Comparison of ENCODE assay signal across 16 cellular contexts in genomic region chr17:76535788-76536510, GRCh38. TPM values are rescaled to one million over a fixed set of nuclear protein-coding genes. Genes with fewer than 3 reads are reported as not detected.
A peak's percentile ranks its signal among the peaks of the same experiment; 100 is the strongest.
DNase-seq lines count a peak whose midpoint lies in the region; TF ChIP-seq lines count a peak whose summit lies in the region.
"Had no signal": no experiment of that assay in that cellular context is flagged by ENCODE, and none has a peak within 500 bp of the region (broad histone marks: within the 10 kb centered on the region; RNA-seq: fewer than 3 reads in every experiment).

No MANE protein-coding gene starts in this region.

- H3K4me1 Mint-ChIP-seq in nephron = peaks cover 58% of the 10 kb centered on the region

- H3K27ac ChIP-seq in uterus = peak overlapping the region; percentile 74 to 83
- H3K27ac ChIP-seq: ovary, suprapubic skin had no signal

- H3K4me3 ChIP-seq in fibroblast of pulmonary artery (replicated peaks; ENCODE audit: low read depth, low read length) (peak overlapping the region; percentile 73), uterus (no peak overlapping the region)

- no peaks in the 10 kb centered on the region for H3K9me3 Mint-ChIP-seq in nephron
- H3K9me3 Mint-ChIP-seq: activated T-cell treated with anti-CD3 and anti-CD28 coated beads, Interleukin-2, amount 50 U/mL, for 24 hours; T-helper 2 cell treated with Interferon-gamma antibody and Interleukin-4, amounts not matched to agents 5 μg/mL and 100 μg/mL, for 36 hours had no signal

- DNase-seq in activated naive CD4-positive, alpha-beta T cell treated with anti-CD3 and anti-CD28 coated beads, Interleukin-2, amount 50 U/mL, for 16 hours = peak; percentile 10
- no peak for DNase-seq in activated naive CD4-positive, alpha-beta T cell treated with Interleukin-2 at 50 U/mL for 16 hours
- DNase-seq in fibroblast of pulmonary artery (ENCODE audit: low read depth) (no peak), uterus (no peak), NCI-H446 (lab: John Stamatoyannopoulos, UW) (no peak), nucleus accumbens (lab: John Stamatoyannopoulos, UW) (no peak), NCI-H2081 treated with DMSO at 0.1 percent for 48 hours (lab: John Stamatoyannopoulos, UW) (no peak)
- DNase-seq: activated CD4-positive, alpha-beta T cell treated with anti-CD3 and anti-CD28 coated beads for 48 hours; activated T-cell treated with anti-CD3 and anti-CD28 coated beads, Interleukin-2, amount 50 U/mL, for 24 hours; ovary; SHP77; stimulated activated CD4-positive, alpha-beta T cell treated with anti-CD3 and anti-CD28 coated beads, Interleukin-12 subunit alpha, Interleukin-12 subunit beta, amount 100 ng/mL, for 4 hours had no signal

- peak overlapping the region; percentile 71 to 78 (median 78) for H3K4me3 Mint-ChIP-seq in nephron
- H3K4me3 Mint-ChIP-seq: activated T-cell treated with anti-CD3 and anti-CD28 coated beads, Interleukin-2, amount 50 U/mL, for 24 hours; T-helper 2 cell treated with Interferon-gamma antibody and Interleukin-4, amounts not matched to agents 5 μg/mL and 100 μg/mL, for 36 hours had no signal

- TF ChIP-seq CTCF in fibroblast of pulmonary artery (IDR thresholded peaks at IDR 0.05; ENCODE audit: low read length, missing control alignments) (no peak), nephron (IDR thresholded peaks at IDR 0.05; ENCODE audit: unreplicated experiment in 3 of 3) (no peak), uterus (IDR thresholded peaks at IDR 0.05) (no peak)

- H3K4me1 ChIP-seq in uterus = peaks cover 0 to 9% of the 10 kb centered on the region in 2 donors

- no peaks in the 10 kb centered on the region for H3K36me3 Mint-ChIP-seq in nephron (ENCODE audit: low read depth)

- peaks cover 32% of the 10 kb centered on the region for H3K27me3 Mint-ChIP-seq in nephron (ENCODE audit: low read depth)

- TF ChIP-seq POLR2A in uterus (IDR thresholded peaks at IDR 0.05) = no peak

- H3K9me3 ChIP-seq in uterus = no peaks in the 10 kb centered on the region
- H3K9me3 ChIP-seq: ovary, suprapubic skin had no signal

- intact Hi-C loops in uterus (cut with DNase I; ENCODE audit: low total_unique reads) = no loop called here

- no peaks in the 10 kb centered on the region for H3K36me3 ChIP-seq in uterus
- H3K36me3 ChIP-seq: ovary, suprapubic skin had no signal

- H3K27ac Mint-ChIP-seq in nephron = peak overlapping the region in 2 of 3 experiments; percentile 34 to 35
- H3K27ac Mint-ChIP-seq: activated T-cell treated with anti-CD3 and anti-CD28 coated beads, Interleukin-2, amount 50 U/mL, for 24 hours; T-helper 2 cell treated with Interferon-gamma antibody and Interleukin-4, amounts not matched to agents 5 μg/mL and 100 μg/mL, for 36 hours had no signal

- peaks cover 0 to 8% of the 10 kb centered on the region in 2 donors for H3K27me3 ChIP-seq in uterus
- H3K27me3 ChIP-seq: ovary had no signal

RNA-seq across cellular contexts. Expression of gene CYGB, which starts 1.6 kb away (rescaled TPM):
- 10 to 100 TPM in 2 of 4 donors, 1 to 10 TPM in 2; 7.8 to 33.2 (median 19.8) TPM for total RNA-seq in uterus

RNA-seq across cellular contexts. Expression of gene PRCD, which starts 3.9 kb away (rescaled TPM):
- total RNA-seq in uterus = 10 to 100 TPM in 1 of 4 donors, under 1 TPM in 2, not detected in 1; 0.26 to 13.4 (median 0.69) TPM
- total RNA-seq: A172 had no signal

RNA-seq across cellular contexts. Expression of gene RHBDF2, which starts 34.7 kb away (rescaled TPM):
- 10 to 100 TPM in 2 of 4 donors, 1 to 10 TPM in 2; 3.8 to 26.1 (median 8.4) TPM for total RNA-seq in uterus

RNA-seq across cellular contexts. Expression of gene ST6GALNAC2, which starts 49.7 kb away (rescaled TPM):
- 1 to 10 TPM in 2 of 4 donors, under 1 TPM in 1, not detected in 1; 0.59 to 9.5 (median 5.3) TPM for total RNA-seq in uterus
